In the genomic region with DNA sequence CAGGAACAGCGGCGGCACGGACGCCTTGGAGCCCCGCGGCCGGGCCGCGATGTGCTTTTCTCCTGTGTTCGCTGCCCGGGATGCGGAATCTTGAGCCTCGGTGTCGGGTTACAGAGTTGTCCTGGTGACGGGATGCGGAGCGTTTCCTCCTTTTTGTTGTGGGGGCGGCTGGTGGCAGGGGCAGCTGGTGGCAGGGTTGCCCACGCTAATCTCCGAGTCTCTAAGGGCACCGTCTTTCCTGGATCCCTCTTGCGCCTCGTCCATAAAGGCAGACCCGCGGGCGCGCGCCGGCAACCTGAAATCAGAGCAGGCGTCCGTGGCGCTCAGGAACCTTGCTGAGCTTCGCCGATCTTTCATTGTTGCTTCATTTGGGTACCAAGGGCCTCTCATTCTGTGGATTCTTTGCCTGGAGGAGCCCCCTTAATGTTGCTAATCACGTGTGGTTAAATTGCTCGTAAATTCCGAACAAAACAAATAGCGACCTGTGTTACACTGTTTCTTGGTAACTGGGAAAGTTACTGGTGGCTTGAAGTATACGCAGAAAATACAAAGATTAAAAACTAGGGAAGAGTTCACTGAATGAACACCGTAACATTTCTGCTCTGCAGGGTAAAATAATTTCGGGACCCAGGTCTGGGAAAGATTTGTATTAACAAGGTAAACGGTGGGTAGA, we compare ENCODE assay signal across 7 cellular contexts. TPM values are rescaled to one million over a fixed set of nuclear protein-coding genes. Genes with fewer than 3 reads are reported as not detected.
A peak's percentile ranks its signal among the peaks of the same experiment; 100 is the strongest.
DNase-seq lines count a peak whose midpoint lies in the region; ATAC-seq and TF ChIP-seq lines count a peak whose summit lies in the region.

No MANE protein-coding gene starts in this region.

- peaks cover 11% of the 10 kb centered on the region for H4K20me1 ChIP-seq in neural cell (ENCODE audit: insufficient read depth)

- no peak for TF ChIP-seq POLR2A in transverse colon (IDR thresholded peaks at IDR 0.05)

- H3K36me3 ChIP-seq in NT2/D1 (ENCODE audit: insufficient read depth, insufficient read length, low read length), result peaks cover 11% of the 10 kb centered on the region
- no peaks in the 10 kb centered on the region for H3K36me3 ChIP-seq in neural cell (ENCODE audit: insufficient read depth, low read length)
- H3K36me3 ChIP-seq in transverse colon, result no peaks in the 10 kb centered on the region

- H3K9me2 ChIP-seq in neural cell (ENCODE audit: insufficient read depth, low read length), result no peaks in the 10 kb centered on the region

- 0 to 1% methylated on average over 3 to 40 of the region's 42 CpGs for WGBS in transverse colon (ENCODE audit: low coverage in 1 of 2), 2 donors

- no peak for TF ChIP-seq RAD21 in neural cell (conservative IDR thresholded peaks at IDR 0.05)

- intact Hi-C loops in transverse colon (cut with DNase I; ENCODE audit: low total_unique reads), result no loop called here

- TF ChIP-seq EP300 in neural cell (conservative IDR thresholded peaks at IDR 0.05; ENCODE audit: poor library complexity, severe bottlenecking), result no peak
- no peak for TF ChIP-seq EP300 in transverse colon (IDR thresholded peaks at IDR 0.05; ENCODE audit: low read depth)

- peak overlapping the region; percentile 33 for H3K27ac ChIP-seq in foreskin keratinocyte
- peak overlapping the region; percentile 96 for H3K27ac ChIP-seq in neural cell (ENCODE audit: low read length)
- H3K27ac ChIP-seq in transverse colon, result peak overlapping the region; percentile 89 to 98 (median 94)

- DNase-seq in HK-2 (ENCODE audit: unreplicated experiment) (peak; percentile 76), NT2/D1 (ENCODE audit: low read depth, low spot score) (peak; percentile 52), activated gamma-delta T cell treated with Interleukin-2 at 50 U/mL for 16 hours (peak; percentile 12), foreskin keratinocyte (peak; percentile 58 to 76), transverse colon (peak; percentile 58)

- H2AFZ ChIP-seq in neural cell (ENCODE audit: low read depth, low read length), result peak overlapping the region; percentile 83

- H3K9me3 ChIP-seq in NT2/D1 (ENCODE audit: insufficient read depth, low read length), result no peaks in the 10 kb centered on the region
- no peaks in the 10 kb centered on the region for H3K9me3 ChIP-seq in neural cell (ENCODE audit: low read length)
- H3K9me3 ChIP-seq in transverse colon, result no peaks in the 10 kb centered on the region

- TF ChIP-seq CTCF in foreskin keratinocyte (conservative IDR thresholded peaks at IDR 0.05) (no peak), neural cell (IDR thresholded peaks at IDR 0.05; ENCODE audit: poor library complexity, severe bottlenecking) (no peak), transverse colon (IDR thresholded peaks at IDR 0.05) (no peak)

- in situ Hi-C loops in transverse colon (cut with MboI; ENCODE audit: low pct_ligation_motif_present in 1 of 4, low pct_unique_long_range_greater_than_20kb in 1 of 4, low sequenced_read_pairs in 3 of 4), result loop anchor here (25.0 kb wide), 4 partner anchors 216 to 541 kb away; a partner anchor contains a TSS

- H3K79me2 ChIP-seq in neural cell (replicated peaks; ENCODE audit: insufficient read depth, low read length), result peaks cover 58% of the 10 kb centered on the region

- H3K4me1 ChIP-seq in NT2/D1 (ENCODE audit: insufficient read depth, insufficient read length) (no peaks in the 10 kb centered on the region), foreskin keratinocyte (peaks cover 27% of the 10 kb centered on the region), transverse colon (peaks cover 0 to 33% (median 22%) of the 10 kb centered on the region in 4 donors)

- no peaks in the 10 kb centered on the region for H3K27me3 ChIP-seq in NT2/D1 (ENCODE audit: insufficient read depth, insufficient read length)
- no peaks in the 10 kb centered on the region for H3K27me3 ChIP-seq in foreskin keratinocyte
- no peaks in the 10 kb centered on the region for H3K27me3 ChIP-seq in neural cell (ENCODE audit: insufficient read depth, low read depth, low read length)
- peaks cover 3% of the 10 kb centered on the region for H3K27me3 ChIP-seq in transverse colon

- ATAC-seq in GM18867 (IDR thresholded peaks at IDR 0.05; ENCODE audit: unreplicated experiment) (peak; percentile 5), foreskin keratinocyte (peak; percentile 57)

- peak overlapping the region; percentile 85 for H3K4me3 ChIP-seq in NT2/D1 (ENCODE audit: insufficient read length, low read depth)
- peak overlapping the region; percentile 71 for H3K4me3 ChIP-seq in neural cell (ENCODE audit: low read length)
- peak overlapping the region; percentile 43 to 98 (median 92) for H3K4me3 ChIP-seq in transverse colon

- H3K9ac ChIP-seq in NT2/D1 (ENCODE audit: insufficient read length, low read depth) (peak overlapping the region; percentile 89), neural cell (ENCODE audit: low read length) (peak overlapping the region; percentile 96)

- no peaks in the 10 kb centered on the region for H3F3A ChIP-seq in neural cell (ENCODE audit: insufficient read depth, low read length, poor library complexity, severe bottlenecking)

- peak overlapping the region; percentile 93 for H3K4me2 ChIP-seq in neural cell (ENCODE audit: low read length)

TF ChIP-seq in neural cell, 6 proteins besides CTCF, POLR2A, EP300 and RAD21:
- TF ChIP-seq MXI1 (conservative IDR thresholded peaks at IDR 0.05; ENCODE audit: poor library complexity, severe bottlenecking), result peak; percentile 85
- peak; percentile 21 for TF ChIP-seq SMC3 (conservative IDR thresholded peaks at IDR 0.05; ENCODE audit: poor library complexity)
- TF ChIP-seq TAF1 (IDR thresholded peaks at IDR 0.05; ENCODE audit: low read depth), result no peak

RNA-seq across cellular contexts. Expression of a gene that starts 0.8 kb away (rescaled TPM):
- total RNA-seq in foreskin keratinocyte (132 and 144 TPM in 2 replicates), transverse colon (10 to 100 TPM; 14.1 to 49.1 (median 42.6) TPM)
- polyA plus RNA-seq in foreskin keratinocyte (126 and 134 TPM in 2 replicates), neural cell (527 and 542 TPM in 2 replicates)
- polyA minus RNA-seq in neural cell, result 387 and 394 TPM in 2 replicates

Comparison
In these comparisons a context has a peak if more than half of its experiments do, and no peak if none do; other contexts are left out.
1. Peak in every context shown above with its lines: DNase-seq, ATAC-seq, H3K4me3 ChIP-seq and H3K27ac ChIP-seq.
2. DNase-seq: peak in every context shown above with its lines; median percentile 76 in HK-2; 67 in foreskin keratinocyte; 58 in transverse colon; 52 in NT2/D1; 12 in activated gamma-delta T cell treated with Interleukin-2 at 50 U/mL for 16 hours.
3. H3K27ac ChIP-seq: peak in every context shown above with its lines; median percentile 96 in neural cell; 94 in transverse colon; 33 in foreskin keratinocyte.